Comparison of ENCODE assay signal across 10 cellular contexts in genomic region chr12:49389092-49389703, GRCh38. TPM values are rescaled to one million over a fixed set of nuclear protein-coding genes. Genes with fewer than 3 reads are reported as not detected.
DNase-seq lines count a peak whose midpoint lies in the region; ATAC-seq and TF ChIP-seq lines count a peak whose summit lies in the region.
"Had no signal": no experiment of that assay in that cellular context is flagged by ENCODE, and none has a peak within 500 bp of the region (broad histone marks: within the 10 kb centered on the region; RNA-seq: fewer than 3 reads in every experiment).

No MANE protein-coding gene starts in this region.

- H3K9me3 ChIP-seq in lung (ENCODE audit: control insufficient read depth in 2 of 2, insufficient read depth in 1 of 2, low read length in 1 of 2): no peaks in the 10 kb centered on the region

- peak; percentile 71 for DNase-seq in activated gamma-delta T cell treated with Interleukin-2 at 50 U/mL for 16 hours
- DNase-seq in lung (ENCODE audit: low spot score): peak; percentile 32
- DNase-seq in LoVo (ENCODE audit: low spot score): no peak
- DNase-seq in NCI-H748 (lab: John Stamatoyannopoulos, UW; ENCODE audit: unreplicated experiment): no peak
- DNase-seq: NCI-H69 had no signal

- H3K27me3 ChIP-seq in lung (ENCODE audit: control insufficient read depth, insufficient read depth): no peaks in the 10 kb centered on the region

- no peak overlapping the region for H3K27ac ChIP-seq in lung (ENCODE audit: low read depth in 1 of 2, low read length in 1 of 2)

- no peak for TF ChIP-seq CTCF in lung (IDR thresholded peaks at IDR 0.05; ENCODE audit: control extremely low read depth, extremely low read depth)

- 62 to 72% methylated on average over 30 of the region's 30 CpGs for WGBS in lung, 2 donors

- no peak overlapping the region for H3K4me3 ChIP-seq in lung

- no peaks in the 10 kb centered on the region for H3K36me3 ChIP-seq in lung (ENCODE audit: control insufficient read depth in 2 of 2, insufficient read depth in 2 of 2, low read length in 2 of 2)

- ATAC-seq in lung (ENCODE audit: insufficient read depth, low FRiP score) (no peak), GM21381 (IDR thresholded peaks at IDR 0.05; ENCODE audit: unreplicated experiment) (no peak), GM21786 (IDR thresholded peaks at IDR 0.05; ENCODE audit: unreplicated experiment) (no peak)
- peak; percentile 59 for ATAC-seq in stimulated activated memory B cell treated with anti-CD40 and anti-IgM and Interleukin-4, amounts not matched to agents 10 μg/mL and 1 μg/mL and 100 μg/mL, for 72 hours

- H3K27me3 Mint-ChIP-seq in T-helper 1 cell treated with Interleukin-12 subunit alpha and Interleukin-12 subunit beta and Interleukin-4 antibody, amounts not matched to agents 30 μg/mL and 1 μg/mL, for 36 hours (ENCODE audit: low read depth): no peaks in the 10 kb centered on the region
- no peaks in the 10 kb centered on the region for H3K27me3 Mint-ChIP-seq in stimulated activated memory B cell treated with anti-CD40 and anti-IgM and Interleukin-4, amounts not matched to agents 10 μg/mL and 1 μg/mL and 100 μg/mL, for 72 hours

- no peak overlapping the region for H3K27ac Mint-ChIP-seq in T-helper 1 cell treated with Interleukin-12 subunit alpha and Interleukin-12 subunit beta and Interleukin-4 antibody, amounts not matched to agents 30 μg/mL and 1 μg/mL, for 36 hours
- H3K27ac Mint-ChIP-seq in stimulated activated memory B cell treated with anti-CD40 and anti-IgM and Interleukin-4, amounts not matched to agents 10 μg/mL and 1 μg/mL and 100 μg/mL, for 72 hours: no peak overlapping the region

- H3K36me3 Mint-ChIP-seq in T-helper 1 cell treated with Interleukin-12 subunit alpha and Interleukin-12 subunit beta and Interleukin-4 antibody, amounts not matched to agents 30 μg/mL and 1 μg/mL, for 36 hours (ENCODE audit: low read depth): no peaks in the 10 kb centered on the region
- peaks cover 34% of the 10 kb centered on the region for H3K36me3 Mint-ChIP-seq in stimulated activated memory B cell treated with anti-CD40 and anti-IgM and Interleukin-4, amounts not matched to agents 10 μg/mL and 1 μg/mL and 100 μg/mL, for 72 hours

- H3K4me1 Mint-ChIP-seq in T-helper 1 cell treated with Interleukin-12 subunit alpha and Interleukin-12 subunit beta and Interleukin-4 antibody, amounts not matched to agents 30 μg/mL and 1 μg/mL, for 36 hours (ENCODE audit: low read depth): peaks cover 4% of the 10 kb centered on the region
- H3K4me1 Mint-ChIP-seq in stimulated activated memory B cell treated with anti-CD40 and anti-IgM and Interleukin-4, amounts not matched to agents 10 μg/mL and 1 μg/mL and 100 μg/mL, for 72 hours: peaks cover 5% of the 10 kb centered on the region

- no peaks in the 10 kb centered on the region for H3K4me1 ChIP-seq in lung (ENCODE audit: control insufficient read depth in 2 of 2, insufficient read depth in 2 of 2, low read length in 2 of 2)

- peak overlapping the region; percentile 13 for H3K4me3 Mint-ChIP-seq in T-helper 1 cell treated with Interleukin-12 subunit alpha and Interleukin-12 subunit beta and Interleukin-4 antibody, amounts not matched to agents 30 μg/mL and 1 μg/mL, for 36 hours
- H3K4me3 Mint-ChIP-seq in stimulated activated memory B cell treated with anti-CD40 and anti-IgM and Interleukin-4, amounts not matched to agents 10 μg/mL and 1 μg/mL and 100 μg/mL, for 72 hours: peak overlapping the region; percentile 22

- H3K9me3 Mint-ChIP-seq in T-helper 1 cell treated with Interleukin-12 subunit alpha and Interleukin-12 subunit beta and Interleukin-4 antibody, amounts not matched to agents 30 μg/mL and 1 μg/mL, for 36 hours: no peaks in the 10 kb centered on the region
- no peaks in the 10 kb centered on the region for H3K9me3 Mint-ChIP-seq in stimulated activated memory B cell treated with anti-CD40 and anti-IgM and Interleukin-4, amounts not matched to agents 10 μg/mL and 1 μg/mL and 100 μg/mL, for 72 hours

RNA-seq across cellular contexts. Expression of gene SPATS2, which starts 21.9 kb away (rescaled TPM):
- total RNA-seq in lung: 10 to 100 TPM; 11.9 to 48.8 TPM
- 1 to 10 TPM; 6.6 to 8.2 TPM for polyA plus RNA-seq in lung

RNA-seq across cellular contexts. Expression of gene DNAJC22, which starts 42.5 kb away (rescaled TPM):
- 1 to 10 TPM; 1.5 to 1.7 TPM for total RNA-seq in lung
- under 1 TPM; 0.24 to 0.28 TPM for polyA plus RNA-seq in lung
- total RNA-seq: skeletal muscle tissue had no signal

RNA-seq across cellular contexts. Expression of gene C1QL4, which starts 52.2 kb away (rescaled TPM):
- total RNA-seq in lung: not detected
- under 1 TPM in 1 of 2 donors, not detected in 1; 0.06 TPM for polyA plus RNA-seq in lung
- total RNA-seq: skeletal muscle tissue had no signal

Comparison
In these comparisons a context has a peak if more than half of its experiments do, and no peak if none do; other contexts are left out.
1. DNase-seq: peak in activated gamma-delta T cell treated with Interleukin-2 at 50 U/mL for 16 hours (single experiment) and lung (single experiment); none in LoVo (single experiment) and NCI-H748 (single experiment).